ENCODE assay signal across 8 cellular contexts in the genomic region with DNA sequence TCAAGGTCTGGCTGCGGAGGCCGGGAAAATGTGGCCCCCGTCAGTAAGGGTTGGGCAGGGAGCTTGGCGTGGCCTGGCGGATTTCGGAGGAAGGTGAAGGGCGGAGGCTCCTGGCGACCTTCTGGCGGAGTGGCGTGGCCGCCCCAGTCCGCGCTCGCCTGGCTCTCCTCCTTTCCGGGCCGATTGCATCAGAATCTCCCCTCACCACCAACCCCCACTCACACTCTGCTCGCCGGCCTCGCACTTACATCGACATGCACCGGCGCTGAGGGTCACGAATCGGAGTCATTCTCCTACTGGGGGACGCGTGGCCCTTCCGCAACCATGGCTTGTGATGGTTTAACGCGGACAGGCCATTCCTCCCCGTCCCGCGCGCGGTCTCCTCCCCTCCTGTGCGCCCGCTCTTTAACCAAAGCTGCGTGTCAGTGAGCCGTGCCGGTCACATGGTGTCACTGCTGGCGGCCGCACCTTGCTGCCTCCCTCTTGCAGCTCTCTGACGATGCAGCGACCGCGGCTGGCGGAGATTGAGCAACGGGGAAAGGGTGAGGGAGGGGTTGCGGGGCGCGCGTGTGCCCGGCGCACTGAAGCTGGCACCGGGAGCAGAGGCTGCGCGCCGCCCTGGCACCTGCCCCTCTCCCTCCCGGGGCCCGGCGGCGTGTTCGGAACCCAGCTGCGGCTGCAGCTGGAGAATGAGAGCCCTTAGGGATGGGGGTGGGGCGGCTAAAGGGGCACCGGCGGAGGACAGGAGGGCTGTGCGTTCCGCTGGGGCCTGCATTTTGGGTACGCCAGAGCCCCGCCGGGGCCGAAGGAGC. TPM values are rescaled to one million over a fixed set of nuclear protein-coding genes. Genes with fewer than 3 reads are reported as not detected.
DNase-seq lines count a peak whose midpoint lies in the region; ATAC-seq, FAIRE-seq and TF ChIP-seq lines count a peak whose summit lies in the region.

A gene (minus strand): TSS at position 427 of the 812 bp plus-strand sequence. CDS start 29,243 bp downstream, outside the sequence.

- ATAC-seq in GM23338 (peak; percentile 70), pancreas (peak; percentile 78 to 86 (median 84))

- TF ChIP-seq EP300 in transverse colon (IDR thresholded peaks at IDR 0.05; ENCODE audit: low read depth): no peak

- H3K36me3 Mint-ChIP-seq in GM23338 (ENCODE audit: low read depth): peaks cover 3% of the 10 kb centered on the region; the same call in 2 of the 3 replicates

- H3K27me3 Mint-ChIP-seq in GM23338 (ENCODE audit: insufficient read depth, low read depth, poor library complexity): no peaks in the 10 kb centered on the region

- peaks cover 42% of the 10 kb centered on the region for H3K4me1 ChIP-seq in GM23338 (ENCODE audit: insufficient read depth)
- peaks cover 0 to 8% (median 0%) of the 10 kb centered on the region in 3 donors for H3K4me1 ChIP-seq in pancreas
- peaks cover 0 to 48% (median 17%) of the 10 kb centered on the region in 4 donors for H3K4me1 ChIP-seq in transverse colon

- no peak within 1 kb of the TSS; the same call in 2 of the 3 replicates for H3K4me3 Mint-ChIP-seq in GM23338

- no peak within 1 kb of the TSS for H3K27ac Mint-ChIP-seq in GM23338

- WGBS in pancreas, 2 donors: 0 to 1% methylated on average over 45 to 72 of the region's 72 CpGs
- WGBS in transverse colon (ENCODE audit: low coverage in 1 of 2), 2 donors: 0 to 1% methylated on average over 6 to 56 of the region's 72 CpGs

- H3K36me3 ChIP-seq in GM23338 (ENCODE audit: insufficient read depth): no peaks in the 10 kb centered on the region
- H3K36me3 ChIP-seq in pancreas: no peaks in the 10 kb centered on the region
- H3K36me3 ChIP-seq in transverse colon: no peaks in the 10 kb centered on the region

- H4K20me1 ChIP-seq in GM23338 (replicated peaks; ENCODE audit: insufficient read depth): peaks cover 17% of the 10 kb centered on the region; the same call in 1 of the 2 replicates

- H3K27me3 ChIP-seq in GM23338 (ENCODE audit: insufficient read depth) (no peaks in the 10 kb centered on the region), pancreas (no peaks in the 10 kb centered on the region), transverse colon (no peaks in the 10 kb centered on the region)

- H3K4me1 Mint-ChIP-seq in GM23338: peaks cover 29% of the 10 kb centered on the region

- no peak for FAIRE-seq in pancreas (lab: Jason Lieb, UNC)

- no peaks in the 10 kb centered on the region for H3K9me3 Mint-ChIP-seq in GM23338

- H3K9me3 ChIP-seq in pancreas: no peaks in the 10 kb centered on the region
- no peaks in the 10 kb centered on the region for H3K9me3 ChIP-seq in transverse colon

- H3K79me2 ChIP-seq in GM23338 (replicated peaks; ENCODE audit: insufficient read depth): peaks cover 76% of the 10 kb centered on the region

- H3K9me2 ChIP-seq in GM23338 (ENCODE audit: insufficient read depth): no peaks in the 10 kb centered on the region

- TF ChIP-seq CTCF in GM23338 (conservative IDR thresholded peaks at IDR 0.05; ENCODE audit: low read depth in 2 of 2) (no peak; a peak in 1 of 4 replicates), LNCaP clone FGC (IDR thresholded peaks at IDR 0.05; ENCODE audit: control insufficient read depth, extremely low read depth, insufficient read depth) (peak; percentile 25), pancreas (IDR thresholded peaks at IDR 0.05) (no peak), transverse colon (IDR thresholded peaks at IDR 0.05) (no peak)

- H3F3A ChIP-seq in GM23338 (replicated peaks; ENCODE audit: low read depth): no peaks in the 10 kb centered on the region

- peak within 1 kb of the TSS; percentile 90 for H3K4me3 ChIP-seq in GM23338
- H3K4me3 ChIP-seq in LNCaP clone FGC (ENCODE audit: low read depth, low read length): peak within 1 kb of the TSS; percentile 79
- peak within 1 kb of the TSS; percentile 52 to 85 (median 65) for H3K4me3 ChIP-seq in pancreas
- H3K4me3 ChIP-seq in transverse colon: peak within 1 kb of the TSS; percentile 59 to 75 (median 70)

- peak within 1 kb of the TSS; percentile 64 for H2AFZ ChIP-seq in GM23338

- intact Hi-C loops in head of caudate nucleus (cut with DNase I) (no loop called here), pancreas (cut with DNase I) (no loop called here), transverse colon (cut with DNase I; ENCODE audit: low total_unique reads) (loop anchor here (2.0 to 10.0 kb wide), 3 partner anchors 60 to 116 kb away; no protein-coding TSS in a partner anchor)

- in situ Hi-C loops in transverse colon (cut with MboI; ENCODE audit: low pct_ligation_motif_present in 1 of 4, low pct_unique_long_range_greater_than_20kb in 1 of 4, low sequenced_read_pairs in 3 of 4): loop anchor here in 2 of 4 donors (10.0 to 25.0 kb wide), 2 partner anchors 54 to 107 kb away; no protein-coding TSS in a partner anchor

- DNase-seq in ELR (ENCODE audit: low read depth) (peak; percentile 88), GM23338 (ENCODE audit: low spot score) (peak; percentile 89), LNCaP clone FGC (ENCODE audit: low read depth) (peak; percentile 61), SHP77 treated with DMSO at 0.1 percent for 48 hours (lab: John Stamatoyannopoulos, UW) (peak; percentile 64), head of caudate nucleus (peak; percentile 67 to 96 (median 86)), pancreas (peak; percentile 83 to 95 (median 90)), transverse colon (peak; percentile 91)
- DNase-seq in activated naive CD4-positive, alpha-beta T cell treated with Interleukin-2 at 50 U/mL for 16 hours: peak; percentile 88

- H3K4me2 ChIP-seq in GM23338: peak within 1 kb of the TSS; percentile 86

- peak; percentile 95 for TF ChIP-seq POLR2A in transverse colon (IDR thresholded peaks at IDR 0.05)

- H3K27ac ChIP-seq in GM23338 (ENCODE audit: low read depth): peak within 1 kb of the TSS; percentile 99
- peak within 1 kb of the TSS; percentile 80 to 86 (median 85) for H3K27ac ChIP-seq in pancreas
- peak within 1 kb of the TSS; percentile 92 to 96 (median 93) for H3K27ac ChIP-seq in transverse colon

TF ChIP-seq in GM23338, 12 proteins besides CTCF, POLR2A, EP300 and RAD21 (continues in another document):
- TF ChIP-seq, protein P1, sequence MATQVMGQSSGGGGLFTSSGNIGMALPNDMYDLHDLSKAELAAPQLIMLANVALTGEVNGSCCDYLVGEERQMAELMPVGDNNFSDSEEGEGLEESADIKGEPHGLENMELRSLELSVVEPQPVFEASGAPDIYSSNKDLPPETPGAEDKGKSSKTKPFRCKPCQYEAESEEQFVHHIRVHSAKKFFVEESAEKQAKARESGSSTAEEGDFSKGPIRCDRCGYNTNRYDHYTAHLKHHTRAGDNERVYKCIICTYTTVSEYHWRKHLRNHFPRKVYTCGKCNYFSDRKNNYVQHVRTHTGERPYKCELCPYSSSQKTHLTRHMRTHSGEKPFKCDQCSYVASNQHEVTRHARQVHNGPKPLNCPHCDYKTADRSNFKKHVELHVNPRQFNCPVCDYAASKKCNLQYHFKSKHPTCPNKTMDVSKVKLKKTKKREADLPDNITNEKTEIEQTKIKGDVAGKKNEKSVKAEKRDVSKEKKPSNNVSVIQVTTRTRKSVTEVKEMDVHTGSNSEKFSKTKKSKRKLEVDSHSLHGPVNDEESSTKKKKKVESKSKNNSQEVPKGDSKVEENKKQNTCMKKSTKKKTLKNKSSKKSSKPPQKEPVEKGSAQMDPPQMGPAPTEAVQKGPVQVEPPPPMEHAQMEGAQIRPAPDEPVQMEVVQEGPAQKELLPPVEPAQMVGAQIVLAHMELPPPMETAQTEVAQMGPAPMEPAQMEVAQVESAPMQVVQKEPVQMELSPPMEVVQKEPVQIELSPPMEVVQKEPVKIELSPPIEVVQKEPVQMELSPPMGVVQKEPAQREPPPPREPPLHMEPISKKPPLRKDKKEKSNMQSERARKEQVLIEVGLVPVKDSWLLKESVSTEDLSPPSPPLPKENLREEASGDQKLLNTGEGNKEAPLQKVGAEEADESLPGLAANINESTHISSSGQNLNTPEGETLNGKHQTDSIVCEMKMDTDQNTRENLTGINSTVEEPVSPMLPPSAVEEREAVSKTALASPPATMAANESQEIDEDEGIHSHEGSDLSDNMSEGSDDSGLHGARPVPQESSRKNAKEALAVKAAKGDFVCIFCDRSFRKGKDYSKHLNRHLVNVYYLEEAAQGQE (IDR thresholded peaks at IDR 0.05; ENCODE audit: unreplicated experiment): no peak
- no peak for TF ChIP-seq ZNF331 (CRISPR knock-in tag; IDR thresholded peaks at IDR 0.05; ENCODE audit: low read depth)
- no peak for TF ChIP-seq JUNB (IDR thresholded peaks at IDR 0.05; ENCODE audit: unreplicated experiment)
- no peak for TF ChIP-seq NANOG (IDR thresholded peaks at IDR 0.05; ENCODE audit: borderline replicate concordance)

RNA-seq across cellular contexts. Expression of the gene that starts here (rescaled TPM):
- total RNA-seq in GM23338 (2014; rRNA removed; shearing (Covaris generic)): 234 and 281 TPM in 2 replicates
- 91.1 and 114 TPM in 2 replicates for polyA plus RNA-seq in GM23338 (2016; fragmentation: Nextera tagmentation; extraction: Ambion mirVana)
- 10 to 100 TPM; 19.8 to 78.8 (median 28.6) TPM for total RNA-seq in pancreas
- 1 to 10 TPM; 5.7 to 6.7 TPM for polyA plus RNA-seq in pancreas
- 100 to 1,000 TPM in 3 of 4 donors, 10 to 100 TPM in 1; 36.8 to 139 (median 117) TPM for total RNA-seq in transverse colon

Comparison
In these comparisons a context has a peak if more than half of its experiments do, and no peak if none do; other contexts are left out.
1. Peak in every context shown above with its lines: DNase-seq, ATAC-seq, H3K4me3 ChIP-seq and H3K27ac ChIP-seq.
2. RNA of the gene that starts here (polyA plus RNA-seq): 91.1 to 114 TPM in GM23338; 5.7 to 6.7 TPM in pancreas; every median in the first group is over 10 times any median in the second.